ENCODE assay signal across 1 cellular context in the genomic region with DNA sequence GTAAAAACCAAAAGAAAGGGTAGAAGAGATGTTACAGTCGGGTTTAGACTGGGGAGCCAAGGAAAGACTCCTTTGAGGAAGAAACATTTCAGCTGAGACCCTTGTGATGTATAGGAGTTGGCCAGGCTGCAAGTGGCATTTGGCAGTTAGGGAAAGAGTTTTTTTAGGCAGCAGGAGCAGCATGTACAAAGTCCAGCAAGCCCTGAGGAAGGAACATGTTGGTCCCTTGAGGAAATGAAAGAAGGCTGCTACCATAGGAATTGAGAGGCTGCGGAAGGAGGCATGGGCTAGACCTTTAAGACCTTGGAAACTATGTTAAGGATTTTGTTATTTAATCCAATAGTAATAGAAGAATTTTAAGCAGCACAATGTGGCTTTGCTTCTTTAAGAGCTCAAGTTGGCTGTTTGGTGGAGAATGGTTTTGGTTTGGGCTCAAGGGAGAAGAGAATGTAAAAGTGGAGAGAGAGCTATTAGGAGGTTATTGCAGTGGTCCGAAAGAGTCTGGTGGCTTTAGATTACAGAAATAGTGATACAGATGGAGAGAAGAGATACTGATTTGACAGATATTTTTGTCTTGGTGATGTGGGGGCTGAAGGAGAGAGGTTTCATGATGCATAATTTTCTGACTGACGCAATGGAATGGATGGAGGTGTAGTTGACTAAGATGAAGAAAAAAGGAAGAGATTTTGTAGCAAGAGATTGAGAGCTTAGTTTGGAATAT.
TF ChIP-seq lines count a peak whose summit lies in the region.

No MANE protein-coding gene starts in this region.

TF ChIP-seq in K562, 482 proteins besides CTCF, POLR2A, EP300 and RAD21 (continued from another document):
- TF ChIP-seq, protein P1, sequence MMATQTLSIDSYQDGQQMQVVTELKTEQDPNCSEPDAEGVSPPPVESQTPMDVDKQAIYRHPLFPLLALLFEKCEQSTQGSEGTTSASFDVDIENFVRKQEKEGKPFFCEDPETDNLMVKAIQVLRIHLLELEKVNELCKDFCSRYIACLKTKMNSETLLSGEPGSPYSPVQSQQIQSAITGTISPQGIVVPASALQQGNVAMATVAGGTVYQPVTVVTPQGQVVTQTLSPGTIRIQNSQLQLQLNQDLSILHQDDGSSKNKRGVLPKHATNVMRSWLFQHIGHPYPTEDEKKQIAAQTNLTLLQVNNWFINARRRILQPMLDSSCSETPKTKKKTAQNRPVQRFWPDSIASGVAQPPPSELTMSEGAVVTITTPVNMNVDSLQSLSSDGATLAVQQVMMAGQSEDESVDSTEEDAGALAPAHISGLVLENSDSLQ (IDR thresholded peaks at IDR 0.05), result peak; percentile 91
- peak; percentile 52; the same call in 1 of the 2 replicates for TF ChIP-seq THRAP3 (IDR thresholded peaks at IDR 0.05; ENCODE audit: borderline replicate concordance)
- no peak for TF ChIP-seq DACH1 (IDR thresholded peaks at IDR 0.05; ENCODE audit: partially characterized antibody)
- TF ChIP-seq ZNF764 (CRISPR knock-in tag; IDR thresholded peaks at IDR 0.05; ENCODE audit: low read depth), result no peak
- TF ChIP-seq EGR1 (conservative IDR thresholded peaks at IDR 0.05), result peak; percentile 52; the same call in 1 of the 2 replicates
- 0 out of 2 replicates have a peak, but pooled peaks have one; percentile 39 for TF ChIP-seq ZKSCAN3 (CRISPR knock-in tag; IDR thresholded peaks at IDR 0.05)
- TF ChIP-seq PHF20 (IDR thresholded peaks at IDR 0.05; ENCODE audit: partially characterized antibody), result no peak
- TF ChIP-seq ZNF12 (CRISPR knock-in tag; IDR thresholded peaks at IDR 0.05), result no peak
- TF ChIP-seq, protein P2, sequence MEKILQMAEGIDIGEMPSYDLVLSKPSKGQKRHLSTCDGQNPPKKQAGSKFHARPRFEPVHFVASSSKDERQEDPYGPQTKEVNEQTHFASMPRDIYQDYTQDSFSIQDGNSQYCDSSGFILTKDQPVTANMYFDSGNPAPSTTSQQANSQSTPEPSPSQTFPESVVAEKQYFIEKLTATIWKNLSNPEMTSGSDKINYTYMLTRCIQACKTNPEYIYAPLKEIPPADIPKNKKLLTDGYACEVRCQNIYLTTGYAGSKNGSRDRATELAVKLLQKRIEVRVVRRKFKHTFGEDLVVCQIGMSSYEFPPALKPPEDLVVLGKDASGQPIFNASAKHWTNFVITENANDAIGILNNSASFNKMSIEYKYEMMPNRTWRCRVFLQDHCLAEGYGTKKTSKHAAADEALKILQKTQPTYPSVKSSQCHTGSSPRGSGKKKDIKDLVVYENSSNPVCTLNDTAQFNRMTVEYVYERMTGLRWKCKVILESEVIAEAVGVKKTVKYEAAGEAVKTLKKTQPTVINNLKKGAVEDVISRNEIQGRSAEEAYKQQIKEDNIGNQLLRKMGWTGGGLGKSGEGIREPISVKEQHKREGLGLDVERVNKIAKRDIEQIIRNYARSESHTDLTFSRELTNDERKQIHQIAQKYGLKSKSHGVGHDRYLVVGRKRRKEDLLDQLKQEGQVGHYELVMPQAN (IDR thresholded peaks at IDR 0.05; ENCODE audit: borderline replicate concordance), result no peak; the same call in 1 of the 2 replicates
- peak; percentile 81; the same call in 1 of the 2 replicates for TF ChIP-seq ATF7 (IDR thresholded peaks at IDR 0.05)
- no peak for TF ChIP-seq ZNF79 (CRISPR knock-in tag; IDR thresholded peaks at IDR 0.05; ENCODE audit: low read depth)
- TF ChIP-seq, protein P3, sequence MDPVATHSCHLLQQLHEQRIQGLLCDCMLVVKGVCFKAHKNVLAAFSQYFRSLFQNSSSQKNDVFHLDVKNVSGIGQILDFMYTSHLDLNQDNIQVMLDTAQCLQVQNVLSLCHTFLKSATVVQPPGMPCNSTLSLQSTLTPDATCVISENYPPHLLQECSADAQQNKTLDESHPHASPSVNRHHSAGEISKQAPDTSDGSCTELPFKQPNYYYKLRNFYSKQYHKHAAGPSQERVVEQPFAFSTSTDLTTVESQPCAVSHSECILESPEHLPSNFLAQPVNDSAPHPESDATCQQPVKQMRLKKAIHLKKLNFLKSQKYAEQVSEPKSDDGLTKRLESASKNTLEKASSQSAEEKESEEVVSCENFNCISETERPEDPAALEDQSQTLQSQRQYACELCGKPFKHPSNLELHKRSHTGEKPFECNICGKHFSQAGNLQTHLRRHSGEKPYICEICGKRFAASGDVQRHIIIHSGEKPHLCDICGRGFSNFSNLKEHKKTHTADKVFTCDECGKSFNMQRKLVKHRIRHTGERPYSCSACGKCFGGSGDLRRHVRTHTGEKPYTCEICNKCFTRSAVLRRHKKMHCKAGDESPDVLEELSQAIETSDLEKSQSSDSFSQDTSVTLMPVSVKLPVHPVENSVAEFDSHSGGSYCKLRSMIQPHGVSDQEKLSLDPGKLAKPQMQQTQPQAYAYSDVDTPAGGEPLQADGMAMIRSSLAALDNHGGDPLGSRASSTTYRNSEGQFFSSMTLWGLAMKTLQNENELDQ (CRISPR knock-in tag; IDR thresholded peaks at IDR 0.05; ENCODE audit: borderline replicate concordance), result no peak
- TF ChIP-seq TAL1 (IDR thresholded peaks at IDR 0.05), result peak; percentile 96
- TF ChIP-seq ZNF24 (IDR thresholded peaks at IDR 0.05), result no peak
- no peak for TF ChIP-seq SP2 (IDR thresholded peaks at IDR 0.05; ENCODE audit: extremely low read depth, low read depth, low read length, poor library complexity, severe bottlenecking)
- TF ChIP-seq, protein P4, sequence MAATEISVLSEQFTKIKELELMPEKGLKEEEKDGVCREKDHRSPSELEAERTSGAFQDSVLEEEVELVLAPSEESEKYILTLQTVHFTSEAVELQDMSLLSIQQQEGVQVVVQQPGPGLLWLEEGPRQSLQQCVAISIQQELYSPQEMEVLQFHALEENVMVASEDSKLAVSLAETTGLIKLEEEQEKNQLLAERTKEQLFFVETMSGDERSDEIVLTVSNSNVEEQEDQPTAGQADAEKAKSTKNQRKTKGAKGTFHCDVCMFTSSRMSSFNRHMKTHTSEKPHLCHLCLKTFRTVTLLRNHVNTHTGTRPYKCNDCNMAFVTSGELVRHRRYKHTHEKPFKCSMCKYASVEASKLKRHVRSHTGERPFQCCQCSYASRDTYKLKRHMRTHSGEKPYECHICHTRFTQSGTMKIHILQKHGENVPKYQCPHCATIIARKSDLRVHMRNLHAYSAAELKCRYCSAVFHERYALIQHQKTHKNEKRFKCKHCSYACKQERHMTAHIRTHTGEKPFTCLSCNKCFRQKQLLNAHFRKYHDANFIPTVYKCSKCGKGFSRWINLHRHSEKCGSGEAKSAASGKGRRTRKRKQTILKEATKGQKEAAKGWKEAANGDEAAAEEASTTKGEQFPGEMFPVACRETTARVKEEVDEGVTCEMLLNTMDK (IDR thresholded peaks at IDR 0.05; ENCODE audit: borderline replicate concordance, insufficient read depth, low read depth, low read length, poor library complexity, severe bottlenecking), result no peak
- TF ChIP-seq, protein P5, sequence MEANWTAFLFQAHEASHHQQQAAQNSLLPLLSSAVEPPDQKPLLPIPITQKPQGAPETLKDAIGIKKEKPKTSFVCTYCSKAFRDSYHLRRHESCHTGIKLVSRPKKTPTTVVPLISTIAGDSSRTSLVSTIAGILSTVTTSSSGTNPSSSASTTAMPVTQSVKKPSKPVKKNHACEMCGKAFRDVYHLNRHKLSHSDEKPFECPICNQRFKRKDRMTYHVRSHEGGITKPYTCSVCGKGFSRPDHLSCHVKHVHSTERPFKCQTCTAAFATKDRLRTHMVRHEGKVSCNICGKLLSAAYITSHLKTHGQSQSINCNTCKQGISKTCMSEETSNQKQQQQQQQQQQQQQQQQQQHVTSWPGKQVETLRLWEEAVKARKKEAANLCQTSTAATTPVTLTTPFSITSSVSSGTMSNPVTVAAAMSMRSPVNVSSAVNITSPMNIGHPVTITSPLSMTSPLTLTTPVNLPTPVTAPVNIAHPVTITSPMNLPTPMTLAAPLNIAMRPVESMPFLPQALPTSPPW (CRISPR knock-in tag; IDR thresholded peaks at IDR 0.05), result peak; percentile 43
- no peak for TF ChIP-seq RBM15 (IDR thresholded peaks at IDR 0.05; ENCODE audit: insufficient read depth, low read length)
- no peak for TF ChIP-seq SPI1 (IDR thresholded peaks at IDR 0.05; ENCODE audit: borderline replicate concordance, low read depth, low read length)
- TF ChIP-seq ZNF780A (CRISPR knock-in tag; IDR thresholded peaks at IDR 0.05), result no peak
- TF ChIP-seq COPS2 (conservative IDR thresholded peaks at IDR 0.05), result no peak
- TF ChIP-seq PHF21A (IDR thresholded peaks at IDR 0.05; ENCODE audit: borderline replicate concordance, low read depth), result 0 out of 2 replicates have a peak, but pooled peaks have one; percentile 12
- TF ChIP-seq, protein P6, sequence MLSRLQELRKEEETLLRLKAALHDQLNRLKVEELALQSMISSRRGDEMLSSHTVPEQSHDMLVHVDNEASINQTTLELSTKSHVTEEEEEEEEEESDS (CRISPR knock-in tag; IDR thresholded peaks at IDR 0.05), result no peak
- no peak for TF ChIP-seq BRD9 (IDR thresholded peaks at IDR 0.05; ENCODE audit: low read depth, partially characterized antibody)
- TF ChIP-seq RNF2 (IDR thresholded peaks at IDR 0.05), result no peak
- no peak for TF ChIP-seq HNRNPL (IDR thresholded peaks at IDR 0.05; ENCODE audit: low read depth, low read length)
